In the genomic region with DNA sequence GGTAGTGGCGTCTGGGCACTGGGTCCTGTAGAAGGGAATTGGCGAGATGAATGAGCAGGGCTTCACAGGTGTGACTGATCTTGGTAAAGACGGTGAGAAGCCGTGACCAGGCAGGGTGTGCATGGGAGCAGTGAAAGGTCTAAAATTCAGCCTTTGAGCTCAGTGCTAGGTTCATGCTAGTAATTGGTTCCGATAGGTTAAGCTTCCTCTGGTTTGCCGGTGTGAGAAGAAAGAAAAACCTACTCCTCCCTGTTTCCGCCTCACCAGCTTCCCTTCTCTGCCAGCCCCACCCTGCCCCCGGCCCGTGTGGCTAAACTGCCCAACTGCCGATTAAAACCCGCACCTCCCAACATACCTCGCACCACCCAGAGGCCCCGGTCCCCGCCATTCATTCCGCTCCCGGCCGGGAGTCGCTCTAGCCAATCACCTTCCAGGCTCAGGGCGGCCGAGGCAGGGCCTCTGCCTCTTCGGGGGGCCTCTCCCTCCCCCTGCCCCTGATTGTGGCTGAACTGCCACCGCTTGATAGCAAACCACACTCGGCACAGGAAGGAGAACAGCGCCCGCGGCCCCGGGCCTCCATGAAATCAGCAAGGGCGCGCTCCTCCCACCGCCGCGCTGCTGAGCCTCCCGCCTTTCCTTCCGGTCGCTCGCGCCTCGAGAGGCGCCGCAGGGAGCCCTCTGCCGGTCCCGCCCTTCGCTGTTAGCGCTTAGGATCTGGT, we compare ENCODE assay signal across 8 cellular contexts. TPM values are rescaled to one million over a fixed set of nuclear protein-coding genes. Genes with fewer than 3 reads are reported as not detected.
A peak's percentile ranks its signal among the peaks of the same experiment; 100 is the strongest.
DNase-seq lines count a peak whose midpoint lies in the region; ATAC-seq and TF ChIP-seq lines count a peak whose summit lies in the region.

No MANE protein-coding gene starts in this region.

- intact Hi-C loops in left ventricle myocardium inferior (cut with micrococcal nuclease): no loop called here

- H3K9me3 ChIP-seq in left ventricle myocardium inferior (replicated peaks): no peaks in the 10 kb centered on the region

- no peaks in the 10 kb centered on the region for H3K27me3 ChIP-seq in left ventricle myocardium inferior (ENCODE audit: low read depth)

- ATAC-seq in HG02840 (IDR thresholded peaks at IDR 0.05; ENCODE audit: low FRiP score, unreplicated experiment): peak; percentile 69

- TF ChIP-seq CTCF in GM12875 (IDR thresholded peaks at IDR 0.05; ENCODE audit: borderline replicate concordance, insufficient read depth, low read depth, low read length) (peak; percentile 56), left ventricle myocardium inferior (IDR thresholded peaks at IDR 0.05; ENCODE audit: borderline replicate concordance) (peak; percentile 54), progenitor cell of endocrine pancreas (IDR thresholded peaks at IDR 0.05; ENCODE audit: unreplicated experiment) (peak; percentile 28)

- peak overlapping the region; percentile 99 for H3K27ac Mint-ChIP-seq in progenitor cell of endocrine pancreas

- peaks cover 23% of the 10 kb centered on the region for H3K4me1 ChIP-seq in left ventricle myocardium inferior

- no peaks in the 10 kb centered on the region for H3K36me3 Mint-ChIP-seq in progenitor cell of endocrine pancreas (ENCODE audit: insufficient read depth)

- H3K36me3 ChIP-seq in left ventricle myocardium inferior: no peaks in the 10 kb centered on the region

- H3K27me3 Mint-ChIP-seq in progenitor cell of endocrine pancreas: peaks cover 2% of the 10 kb centered on the region

- DNase-seq in NCI-H1436 treated with DMSO at 0.1 percent for 48 hours (lab: John Stamatoyannopoulos, UW): peak; percentile 87
- peak; percentile 91 for DNase-seq in SW480 (ENCODE audit: low spot score)
- peak; percentile 88 for DNase-seq in left ventricle myocardium inferior
- peak; percentile 83 for DNase-seq in progenitor cell of endocrine pancreas (ENCODE audit: low spot score, unreplicated experiment)
- peak; percentile 85 for DNase-seq in ureter (ENCODE audit: low spot score)

- peak overlapping the region; percentile 72 for H3K4me3 ChIP-seq in GM12875 (ENCODE audit: low read depth, low read length)
- peak overlapping the region; percentile 70 for H3K4me3 ChIP-seq in left ventricle myocardium inferior

- WGBS in adipose tissue, 3 donors: 1% methylated on average over 43 to 44 of the region's 44 CpGs

- H3K27ac ChIP-seq in adipose tissue (ENCODE audit: low read depth, low read length) (peak overlapping the region; percentile 83), left ventricle myocardium inferior (replicated peaks) (peak overlapping the region; percentile 91)

- H3K4me3 Mint-ChIP-seq in progenitor cell of endocrine pancreas (ENCODE audit: low read depth): peak overlapping the region; percentile 80

- no peaks in the 10 kb centered on the region for H3K9me3 Mint-ChIP-seq in progenitor cell of endocrine pancreas (ENCODE audit: low read depth)

- H3K4me1 Mint-ChIP-seq in progenitor cell of endocrine pancreas (ENCODE audit: low read depth): peaks cover 9% of the 10 kb centered on the region

RNA-seq across cellular contexts. Expression of gene NRROS, which starts 7.3 kb away (rescaled TPM):
- 1 to 10 TPM; 1.1 to 5.1 (median 3.4) TPM for polyA plus RNA-seq in adipose tissue
- total RNA-seq in left ventricle myocardium inferior (2.4 TPM), progenitor cell of endocrine pancreas (1.4 and 2.0 TPM in 2 replicates), ureter (4.2 TPM)

Comparison
In these comparisons a context has a peak if more than half of its experiments do, and no peak if none do; other contexts are left out.
1. Peak in every context shown above with its lines: DNase-seq, ATAC-seq, H3K4me3 ChIP-seq and H3K27ac ChIP-seq.